36 cellular contexts compared by ENCODE assay signal in genomic region chr2:27236626-27237025, GRCh38. TPM values are rescaled to one million over a fixed set of nuclear protein-coding genes. Genes with fewer than 3 reads are reported as not detected.
"Had no signal": no experiment of that assay in that cellular context is flagged by ENCODE, and none has a peak within 500 bp of the region (broad histone marks: within the 10 kb centered on the region; RNA-seq: fewer than 3 reads in every experiment).

No MANE protein-coding gene starts in this region.

- H3K4me1 Mint-ChIP-seq: activated B cell treated with CpG ODN at 0.5 μM for 24 hours; activated naive CD4-positive, alpha-beta T cell treated with anti-CD3 and anti-CD28 coated beads, Interleukin-2, amount 50 U/mL, for 24 hours; activated naive CD8-positive, alpha-beta T cell treated with anti-CD3 and anti-CD28 coated beads for 36 hours; activated T-helper 17 cell treated with anti-CD3 and anti-CD28 coated beads, Interleukin-2, amount 50 U/mL, for 72 hours had no signal

- H3K27me3 ChIP-seq: adrenal gland, body of pancreas, brain microvascular endothelial cell, breast epithelium had no signal

- ATAC-seq: activated CD8-positive, alpha-beta T cell treated with anti-CD3 and anti-CD28 coated beads for 36 hours; activated T-cell treated with anti-CD3 and anti-CD28 coated beads, Interleukin-2, amount 50 U/mL, for 72 hours; activated T-helper 17 cell treated with anti-CD3 and anti-CD28 coated beads, Interleukin-2, amount 50 U/mL, for 72 hours; body of pancreas had no signal

- H3K4me3 ChIP-seq: adrenal gland, body of pancreas, breast epithelium had no signal

- H3K4me3 Mint-ChIP-seq: activated B cell treated with CpG ODN at 0.5 μM for 24 hours; activated CD4-positive, alpha-beta memory T cell treated with anti-CD3 and anti-CD28 coated beads for 36 hours; activated CD4-positive, alpha-beta T cell treated with anti-CD3 and anti-CD28 coated beads, Interleukin-2, amount 10 ng/mL, durations not matched to agents 24 days and 14 days; activated CD8-positive, alpha-beta T cell treated with anti-CD3 and anti-CD28 coated beads for 36 hours; activated naive CD4-positive, alpha-beta T cell treated with anti-CD3 and anti-CD28 coated beads for 36 hours; activated naive CD4-positive, alpha-beta T cell treated with anti-CD3 and anti-CD28 coated beads, Interleukin-2, amount 50 U/mL, for 24 hours; activated naive CD8-positive, alpha-beta T cell treated with anti-CD3 and anti-CD28 coated beads for 36 hours; activated T-cell treated with anti-CD3 and anti-CD28 coated beads, Interleukin-2, amount 50 U/mL, for 72 hours; activated T-helper 1 cell treated with anti-CD3 and anti-CD28 coated beads, Interleukin-12 subunit alpha, Interleukin-12 subunit beta, Interleukin-2, Interleukin-4 antibody, amounts not matched to agents 30 ng/mL and 10 ng/mL and 1 ng/mL, durations not matched to agents 14 hours and 24 hours and 36 hours; activated T-helper 17 cell treated with anti-CD3 and anti-CD28 coated beads, Interleukin-2, amount 50 U/mL, for 72 hours; T-helper 2 cell treated with Interferon-gamma antibody and Interleukin-4, amounts not matched to agents 5 μg/mL and 100 μg/mL, for 36 hours had no signal

- H3K27me3 Mint-ChIP-seq: activated B cell treated with CpG ODN at 0.5 μM for 24 hours; activated CD4-positive, alpha-beta memory T cell treated with anti-CD3 and anti-CD28 coated beads for 36 hours; activated CD4-positive, alpha-beta T cell treated with anti-CD3 and anti-CD28 coated beads, Interleukin-2, amount 10 ng/mL, durations not matched to agents 24 days and 14 days; activated CD8-positive, alpha-beta T cell treated with anti-CD3 and anti-CD28 coated beads for 36 hours; activated naive CD4-positive, alpha-beta T cell treated with anti-CD3 and anti-CD28 coated beads, Interleukin-2, amount 50 U/mL, for 24 hours; activated naive CD8-positive, alpha-beta T cell treated with anti-CD3 and anti-CD28 coated beads for 36 hours; activated T-helper 17 cell treated with anti-CD3 and anti-CD28 coated beads, Interleukin-2, amount 50 U/mL, for 72 hours had no signal

- H3K27ac Mint-ChIP-seq: activated B cell treated with CpG ODN at 0.5 μM for 24 hours; activated CD4-positive, alpha-beta memory T cell treated with anti-CD3 and anti-CD28 coated beads for 36 hours; activated CD4-positive, alpha-beta T cell treated with anti-CD3 and anti-CD28 coated beads, Interleukin-2, amount 10 ng/mL, durations not matched to agents 24 days and 14 days; activated CD8-positive, alpha-beta T cell treated with anti-CD3 and anti-CD28 coated beads for 36 hours; activated naive CD4-positive, alpha-beta T cell treated with anti-CD3 and anti-CD28 coated beads for 36 hours; activated naive CD4-positive, alpha-beta T cell treated with anti-CD3 and anti-CD28 coated beads, Interleukin-2, amount 50 U/mL, for 24 hours; activated naive CD8-positive, alpha-beta T cell treated with anti-CD3 and anti-CD28 coated beads for 36 hours; activated T-cell treated with anti-CD3 and anti-CD28 coated beads, Interleukin-2, amount 50 U/mL, for 72 hours; activated T-helper 1 cell treated with anti-CD3 and anti-CD28 coated beads, Interleukin-12 subunit alpha, Interleukin-12 subunit beta, Interleukin-2, Interleukin-4 antibody, amounts not matched to agents 30 ng/mL and 10 ng/mL and 1 ng/mL, durations not matched to agents 14 hours and 24 hours and 36 hours; activated T-helper 17 cell treated with anti-CD3 and anti-CD28 coated beads, Interleukin-2, amount 50 U/mL, for 72 hours; T-helper 2 cell treated with Interferon-gamma antibody and Interleukin-4, amounts not matched to agents 5 μg/mL and 100 μg/mL, for 36 hours had no signal

- H3K9me3 ChIP-seq: adrenal gland, body of pancreas, breast epithelium had no signal

- H3K4me1 ChIP-seq: adrenal gland, body of pancreas, breast epithelium had no signal

- H3K27ac ChIP-seq: adrenal gland, body of pancreas, brain microvascular endothelial cell, breast epithelium, VCaP had no signal

- H3K9me3 Mint-ChIP-seq: activated B cell treated with CpG ODN at 0.5 μM for 24 hours; activated CD4-positive, alpha-beta memory T cell treated with anti-CD3 and anti-CD28 coated beads for 36 hours; activated CD4-positive, alpha-beta T cell treated with anti-CD3 and anti-CD28 coated beads, Interleukin-2, amount 10 ng/mL, durations not matched to agents 24 days and 14 days; activated CD8-positive, alpha-beta T cell treated with anti-CD3 and anti-CD28 coated beads for 36 hours; activated naive CD4-positive, alpha-beta T cell treated with anti-CD3 and anti-CD28 coated beads for 36 hours; activated naive CD4-positive, alpha-beta T cell treated with anti-CD3 and anti-CD28 coated beads, Interleukin-2, amount 50 U/mL, for 24 hours; activated naive CD8-positive, alpha-beta T cell treated with anti-CD3 and anti-CD28 coated beads for 36 hours; activated T-cell treated with anti-CD3 and anti-CD28 coated beads, Interleukin-2, amount 50 U/mL, for 72 hours; activated T-helper 1 cell treated with anti-CD3 and anti-CD28 coated beads, Interleukin-12 subunit alpha, Interleukin-12 subunit beta, Interleukin-2, Interleukin-4 antibody, amounts not matched to agents 30 ng/mL and 10 ng/mL and 1 ng/mL, durations not matched to agents 14 hours and 24 hours and 36 hours; activated T-helper 17 cell treated with anti-CD3 and anti-CD28 coated beads, Interleukin-2, amount 50 U/mL, for 72 hours; T-helper 2 cell treated with Interferon-gamma antibody and Interleukin-4, amounts not matched to agents 5 μg/mL and 100 μg/mL, for 36 hours had no signal

- FAIRE-seq: astrocyte, TTC549 had no signal

- DNase-seq: activated B cell treated with CpG ODN at 0.5 μM for 24 hours; activated CD4-positive, alpha-beta memory T cell treated with anti-CD3 and anti-CD28 coated beads for 36 hours; activated CD4-positive, alpha-beta T cell treated with anti-CD3 and anti-CD28 coated beads for 4 hours; activated CD4-positive, alpha-beta T cell treated with anti-CD3 and anti-CD28 coated beads, Interleukin-2, amount 10 ng/mL, durations not matched to agents 24 days and 14 days; activated CD4-positive, alpha-beta T cell treated with anti-CD3 and anti-CD28 coated beads, Interleukin-2, amount 50 U/mL, for 1 hour; activated CD4-positive, alpha-beta T cell treated with anti-CD3 and anti-CD28 coated beads, Interleukin-2, amount 50 U/mL, for 4 hours; activated CD4-positive, CD25-positive, alpha-beta regulatory T cell treated with anti-CD3 and anti-CD28 coated beads, Interleukin-2, amount 50 U/mL, for 72 hours; activated CD8-positive, alpha-beta memory T cell treated with anti-CD3 and anti-CD28 coated beads, Interleukin-2, amount 50 U/mL, for 4 hours; activated CD8-positive, alpha-beta T cell treated with anti-CD3 and anti-CD28 coated beads for 36 hours; activated effector memory CD4-positive, alpha-beta T cell treated with anti-CD3 and anti-CD28 coated beads, Interleukin-2, amount 50 U/mL, for 16 hours; activated gamma-delta T cell treated with Interleukin-2 at 50 U/mL for 16 hours; activated naive CD4-positive, alpha-beta T cell; activated naive CD4-positive, alpha-beta T cell treated with anti-CD3 and anti-CD28 coated beads for 36 hours; activated naive CD8-positive, alpha-beta T cell treated with anti-CD3 and anti-CD28 coated beads for 36 hours; activated T-cell treated with anti-CD3 and anti-CD28 coated beads for 4 hours; activated T-cell treated with anti-CD3 and anti-CD28 coated beads, Interleukin-2, amount 50 U/mL, for 1 hour; activated T-cell treated with anti-CD3 and anti-CD28 coated beads, Interleukin-2, amount 50 U/mL, for 72 hours; adrenal gland; amniotic stem cell; body of pancreas; brain microvascular endothelial cell; central memory CD4-positive, alpha-beta T cell; SW 1271; T-helper 2 cell; T-helper 9 cell had no signal

RNA-seq across cellular contexts. Expression of gene SLC30A3, which starts 26.2 kb away (rescaled TPM):
- total RNA-seq: body of pancreas had no signal

RNA-seq across cellular contexts. Expression of gene DNAJC5G, which starts 38.6 kb away (rescaled TPM):
- total RNA-seq: activated B cell treated with CpG ODN at 0.5 μM for 24 hours; activated CD4-positive, alpha-beta T cell treated with anti-CD3 and anti-CD28 coated beads, Interleukin-2, amount 10 ng/mL, durations not matched to agents 24 days and 14 days; activated CD8-positive, alpha-beta memory T cell treated with anti-CD3 and anti-CD28 coated beads for 36 hours; activated CD8-positive, alpha-beta T cell treated with anti-CD3 and anti-CD28 coated beads for 36 hours; activated naive CD4-positive, alpha-beta T cell treated with anti-CD3 and anti-CD28 coated beads for 36 hours; activated naive CD8-positive, alpha-beta T cell treated with anti-CD3 and anti-CD28 coated beads for 36 hours; activated T-helper 1 cell treated with anti-CD3 and anti-CD28 coated beads, Interleukin-12 subunit alpha, Interleukin-12 subunit beta, Interleukin-2, Interleukin-4 antibody, amounts not matched to agents 30 ng/mL and 10 ng/mL and 1 ng/mL, durations not matched to agents 14 hours and 24 hours and 36 hours; activated T-helper 17 cell treated with anti-CD3 and anti-CD28 coated beads, Interleukin-2, amount 50 U/mL, for 72 hours; aorta; astrocyte; breast epithelium; T-helper 1 cell treated with Interleukin-12 subunit alpha and Interleukin-12 subunit beta and Interleukin-4 antibody, amounts not matched to agents 30 ng/mL and 1 ng/mL, for 36 hours had no signal
